25 cellular contexts compared by ENCODE assay signal in the genomic region with DNA sequence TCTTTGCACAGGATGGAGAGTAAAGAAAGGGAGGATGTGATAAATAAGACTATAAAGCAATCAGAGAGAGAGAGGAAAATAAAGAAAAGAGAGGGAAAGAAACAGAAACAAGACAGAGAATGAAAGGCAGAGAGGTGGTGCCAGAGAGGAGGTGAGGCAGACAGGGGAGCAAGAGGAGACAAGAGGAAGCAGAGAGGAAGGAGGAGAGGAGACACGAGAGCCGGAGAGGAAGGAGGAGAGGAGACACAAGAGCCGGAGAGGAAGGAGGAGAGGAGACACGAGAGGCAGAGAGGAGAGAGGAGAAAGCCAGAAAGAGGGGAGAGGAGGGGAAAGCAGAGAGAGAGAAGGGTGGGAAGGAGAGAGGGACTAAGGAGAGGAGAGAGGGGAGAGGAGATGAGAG.
A peak's percentile ranks its signal among the peaks of the same experiment; 100 is the strongest.
DNase-seq lines count a peak whose midpoint lies in the region; ATAC-seq and TF ChIP-seq lines count a peak whose summit lies in the region.
"Had no signal": no experiment of that assay in that cellular context is flagged by ENCODE, and none has a peak within 500 bp of the region (broad histone marks: within the 10 kb centered on the region; RNA-seq: fewer than 3 reads in every experiment).

No MANE protein-coding gene starts in this region.

- intact Hi-C loops in PC-3 (cut with micrococcal nuclease) (no loop called here), posterior vena cava (cut with DNase I) (no loop called here)

- peak overlapping the region; percentile 79 for H2AFZ ChIP-seq in PC-3 (ENCODE audit: low read length)
- H2AFZ ChIP-seq: GM23338, PC-9 had no signal

- POLR2A ChIA-PET in PC-3 (lab: Charles Lee; ENCODE audit: unreplicated experiment) = no interaction called here

- H3K9ac ChIP-seq in PC-3 (ENCODE audit: low read length) = no peak overlapping the region
- H3K9ac ChIP-seq: BLaER1 had no signal

- no peaks in the 10 kb centered on the region for H3K79me2 ChIP-seq in PC-3 (ENCODE audit: low read length)

- H3K4me3 ChIP-seq in PC-3 (ENCODE audit: low read length) = peak overlapping the region; percentile 60; the same call in 1 of the 2 replicates
- H3K4me3 ChIP-seq: BLaER1, GM23338, PC-9, SJCRH30 had no signal

- peaks cover 7% of the 10 kb centered on the region; the same call in 1 of the 2 replicates for H3K4me1 ChIP-seq in PC-3 (ENCODE audit: insufficient read depth, low read length)
- H3K4me1 ChIP-seq: SJCRH30 had no signal

- no peaks in the 10 kb centered on the region for H3K9me3 ChIP-seq in PC-3 (ENCODE audit: low read length)
- H3K9me3 ChIP-seq: BLaER1, SJCRH30 had no signal

- H3F3A ChIP-seq in PC-3 (ENCODE audit: low read length, unreplicated experiment) = no peaks in the 10 kb centered on the region

- H3K36me3 ChIP-seq in PC-3 (ENCODE audit: low read depth, low read length) = no peaks in the 10 kb centered on the region
- H3K36me3 ChIP-seq: BLaER1, SJCRH30 had no signal

- TF ChIP-seq CTCF in PC-3 (conservative IDR thresholded peaks at IDR 0.05; ENCODE audit: low read depth, low read length) = no peak

- H3K27ac ChIP-seq in PC-3 (ENCODE audit: low read length) = no peak overlapping the region
- H3K27ac ChIP-seq: BLaER1, PC-9, SJCRH30 had no signal

- H3K27me3 ChIP-seq in PC-3 (ENCODE audit: low read length) = peaks cover 46% of the 10 kb centered on the region
- H3K27me3 ChIP-seq: BLaER1, SJCRH30 had no signal

- CTCF ChIA-PET in PC-3 (lab: Charles Lee) = no interaction called here

- no peak overlapping the region for H3K27ac Mint-ChIP-seq in activated naive CD4-positive, alpha-beta T cell treated with anti-CD3 and anti-CD28 coated beads, Interleukin-2, amount 50 U/mL, for 72 hours
- H3K27ac Mint-ChIP-seq: CD4-positive, CD25-positive, alpha-beta regulatory T cell; GM23338; IgD-negative memory B cell had no signal

- H4K20me1 ChIP-seq in PC-3 (ENCODE audit: low read length) = no peaks in the 10 kb centered on the region
- H4K20me1 ChIP-seq: BLaER1 had no signal

- H3K4me2 ChIP-seq in PC-3 (ENCODE audit: low read length) = peak overlapping the region; percentile 79
- H3K4me2 ChIP-seq: BLaER1, GM23338, PC-9 had no signal

- H3K9me3 Mint-ChIP-seq in activated naive CD4-positive, alpha-beta T cell treated with anti-CD3 and anti-CD28 coated beads, Interleukin-2, amount 50 U/mL, for 72 hours = no peaks in the 10 kb centered on the region
- H3K9me3 Mint-ChIP-seq: GM23338 had no signal

- peak; percentile 23 to 45 for ATAC-seq in activated naive CD4-positive, alpha-beta T cell treated with anti-CD3 and anti-CD28 coated beads, Interleukin-2, amount 50 U/mL, for 72 hours
- peak; percentile 28; the same call in 1 of the 2 replicates for ATAC-seq in PC-3
- ATAC-seq: GM23338, Right ventricle myocardium inferior had no signal

- peak; percentile 45 for DNase-seq in activated CD8-positive, alpha-beta memory T cell treated with anti-CD3 and anti-CD28 coated beads for 24 hours
- no peak for DNase-seq in activated CD8-positive, alpha-beta memory T cell treated with anti-CD3 and anti-CD28 coated beads, Interleukin-2, amount 50 U/mL, for 4 hours
- no peak for DNase-seq in activated naive CD4-positive, alpha-beta T cell treated with anti-CD3 and anti-CD28 coated beads, Interleukin-2, amount 50 U/mL, for 72 hours (ENCODE audit: low spot score in 2 of 2)
- no peak for DNase-seq in activated naive CD4-positive, alpha-beta T cell (lab: John Stamatoyannopoulos, UW)
- DNase-seq in PC-3 (no peak), posterior vena cava (ENCODE audit: low spot score) (peak; percentile 8), NCI-H1930 (lab: John Stamatoyannopoulos, UW) (no peak), GM19238 (ENCODE audit: insufficient read length, low spot score) (no peak)
- DNase-seq: CD4-positive, CD25-positive, alpha-beta regulatory T cell; DMS153; DND-41; HCEC 1CT; NCI-H1092; NCI-H1417 treated with DMSO at 0.1 percent for 48 hours; NCI-H187; NCI-H2171 treated with DMSO at 0.1 percent for 48 hours; NCI-H345; NCI-H524; NCI-H748 treated with DMSO at 0.1 percent for 48 hours; PC-9; SJCRH30 had no signal

- no TSS peak for BruUV-seq in PC-3 (replicated peaks; lab: Mats Ljungman, UMichigan)

- no peaks in the 10 kb centered on the region for H3K36me3 Mint-ChIP-seq in activated naive CD4-positive, alpha-beta T cell treated with anti-CD3 and anti-CD28 coated beads, Interleukin-2, amount 50 U/mL, for 72 hours
- H3K36me3 Mint-ChIP-seq: CD4-positive, CD25-positive, alpha-beta regulatory T cell; IgD-negative memory B cell had no signal

- no peaks in the 10 kb centered on the region for H3K9me2 ChIP-seq in PC-3 (replicated peaks; ENCODE audit: low read length)

Comparison
In these comparisons a context has a peak if more than half of its experiments do, and no peak if none do; other contexts are left out.
1. DNase-seq: peak in activated CD8-positive, alpha-beta memory T cell treated with anti-CD3 and anti-CD28 coated beads for 24 hours (single experiment) and posterior vena cava (single experiment); none in activated CD8-positive, alpha-beta memory T cell treated with anti-CD3 and anti-CD28 coated beads, Interleukin-2, amount 50 U/mL, for 4 hours (single experiment), activated naive CD4-positive, alpha-beta T cell treated with anti-CD3 and anti-CD28 coated beads, Interleukin-2, amount 50 U/mL, for 72 hours (0 of 2), activated naive CD4-positive, alpha-beta T cell (0 of 4), PC-3 (single experiment), NCI-H1930 (0 of 2) and GM19238 (single experiment).